Comparison of ENCODE assay signal across 1 cellular context in the genomic region with DNA sequence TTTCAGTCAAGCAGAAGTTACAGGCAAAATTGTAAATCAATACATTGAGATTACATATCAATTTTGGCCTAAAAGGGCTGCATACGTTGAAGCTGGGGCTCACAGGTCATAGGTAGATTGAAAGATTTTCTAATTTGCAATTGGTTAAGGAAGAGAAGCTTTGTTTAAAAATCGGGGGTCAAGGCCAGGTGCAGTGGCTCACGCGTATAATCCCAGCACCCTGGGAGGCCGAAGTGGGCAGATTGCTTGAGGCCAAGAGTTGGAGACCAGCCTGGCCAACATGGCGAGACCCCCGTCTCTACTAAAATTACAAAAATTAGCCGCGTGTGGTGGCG.
TF ChIP-seq lines count a peak whose summit lies in the region.

No MANE protein-coding gene starts in this region.

TF ChIP-seq in K562, 482 proteins besides CTCF, POLR2A, EP300 and RAD21 (continued from another document and continues in another):
- TF ChIP-seq, protein P1, sequence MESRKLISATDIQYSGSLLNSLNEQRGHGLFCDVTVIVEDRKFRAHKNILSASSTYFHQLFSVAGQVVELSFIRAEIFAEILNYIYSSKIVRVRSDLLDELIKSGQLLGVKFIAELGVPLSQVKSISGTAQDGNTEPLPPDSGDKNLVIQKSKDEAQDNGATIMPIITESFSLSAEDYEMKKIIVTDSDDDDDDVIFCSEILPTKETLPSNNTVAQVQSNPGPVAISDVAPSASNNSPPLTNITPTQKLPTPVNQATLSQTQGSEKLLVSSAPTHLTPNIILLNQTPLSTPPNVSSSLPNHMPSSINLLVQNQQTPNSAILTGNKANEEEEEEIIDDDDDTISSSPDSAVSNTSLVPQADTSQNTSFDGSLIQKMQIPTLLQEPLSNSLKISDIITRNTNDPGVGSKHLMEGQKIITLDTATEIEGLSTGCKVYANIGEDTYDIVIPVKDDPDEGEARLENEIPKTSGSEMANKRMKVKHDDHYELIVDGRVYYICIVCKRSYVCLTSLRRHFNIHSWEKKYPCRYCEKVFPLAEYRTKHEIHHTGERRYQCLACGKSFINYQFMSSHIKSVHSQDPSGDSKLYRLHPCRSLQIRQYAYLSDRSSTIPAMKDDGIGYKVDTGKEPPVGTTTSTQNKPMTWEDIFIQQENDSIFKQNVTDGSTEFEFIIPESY (CRISPR knock-in tag; IDR thresholded peaks at IDR 0.05), result peak; percentile 41; the same call in 1 of the 2 replicates
- TF ChIP-seq MXI1 (IDR thresholded peaks at IDR 0.05; ENCODE audit: low read depth, low read length), result no peak
- no peak for TF ChIP-seq NR4A1 (CRISPR knock-in tag; IDR thresholded peaks at IDR 0.05)
- TF ChIP-seq NR4A1 (tag; IDR thresholded peaks at IDR 0.05), result peak; percentile 89; the same call in 1 of the 2 replicates
- TF ChIP-seq ZBTB17 (CRISPR knock-in tag; IDR thresholded peaks at IDR 0.05), result no peak
- TF ChIP-seq RB1 (IDR thresholded peaks at IDR 0.05; ENCODE audit: low read depth), result no peak
- TF ChIP-seq, protein P2, sequence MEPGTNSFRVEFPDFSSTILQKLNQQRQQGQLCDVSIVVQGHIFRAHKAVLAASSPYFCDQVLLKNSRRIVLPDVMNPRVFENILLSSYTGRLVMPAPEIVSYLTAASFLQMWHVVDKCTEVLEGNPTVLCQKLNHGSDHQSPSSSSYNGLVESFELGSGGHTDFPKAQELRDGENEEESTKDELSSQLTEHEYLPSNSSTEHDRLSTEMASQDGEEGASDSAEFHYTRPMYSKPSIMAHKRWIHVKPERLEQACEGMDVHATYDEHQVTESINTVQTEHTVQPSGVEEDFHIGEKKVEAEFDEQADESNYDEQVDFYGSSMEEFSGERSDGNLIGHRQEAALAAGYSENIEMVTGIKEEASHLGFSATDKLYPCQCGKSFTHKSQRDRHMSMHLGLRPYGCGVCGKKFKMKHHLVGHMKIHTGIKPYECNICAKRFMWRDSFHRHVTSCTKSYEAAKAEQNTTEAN (CRISPR knock-in tag; IDR thresholded peaks at IDR 0.05), result no peak
- TF ChIP-seq, protein P3, sequence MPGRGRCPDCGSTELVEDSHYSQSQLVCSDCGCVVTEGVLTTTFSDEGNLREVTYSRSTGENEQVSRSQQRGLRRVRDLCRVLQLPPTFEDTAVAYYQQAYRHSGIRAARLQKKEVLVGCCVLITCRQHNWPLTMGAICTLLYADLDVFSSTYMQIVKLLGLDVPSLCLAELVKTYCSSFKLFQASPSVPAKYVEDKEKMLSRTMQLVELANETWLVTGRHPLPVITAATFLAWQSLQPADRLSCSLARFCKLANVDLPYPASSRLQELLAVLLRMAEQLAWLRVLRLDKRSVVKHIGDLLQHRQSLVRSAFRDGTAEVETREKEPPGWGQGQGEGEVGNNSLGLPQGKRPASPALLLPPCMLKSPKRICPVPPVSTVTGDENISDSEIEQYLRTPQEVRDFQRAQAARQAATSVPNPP (IDR thresholded peaks at IDR 0.05; ENCODE audit: borderline replicate concordance, insufficient read depth, insufficient read length), result no peak
- no peak for TF ChIP-seq FIP1L1 (IDR thresholded peaks at IDR 0.05; ENCODE audit: low read depth, low read length, poor library complexity, severe bottlenecking)
- no peak for TF ChIP-seq TAL1 (IDR thresholded peaks at IDR 0.05)
- TF ChIP-seq, protein P4, sequence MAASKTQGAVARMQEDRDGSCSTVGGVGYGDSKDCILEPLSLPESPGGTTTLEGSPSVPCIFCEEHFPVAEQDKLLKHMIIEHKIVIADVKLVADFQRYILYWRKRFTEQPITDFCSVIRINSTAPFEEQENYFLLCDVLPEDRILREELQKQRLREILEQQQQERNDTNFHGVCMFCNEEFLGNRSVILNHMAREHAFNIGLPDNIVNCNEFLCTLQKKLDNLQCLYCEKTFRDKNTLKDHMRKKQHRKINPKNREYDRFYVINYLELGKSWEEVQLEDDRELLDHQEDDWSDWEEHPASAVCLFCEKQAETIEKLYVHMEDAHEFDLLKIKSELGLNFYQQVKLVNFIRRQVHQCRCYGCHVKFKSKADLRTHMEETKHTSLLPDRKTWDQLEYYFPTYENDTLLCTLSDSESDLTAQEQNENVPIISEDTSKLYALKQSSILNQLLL (CRISPR knock-in tag; IDR thresholded peaks at IDR 0.05; ENCODE audit: borderline replicate concordance), result no peak
- TF ChIP-seq MTA1 (IDR thresholded peaks at IDR 0.05; ENCODE audit: borderline replicate concordance), result 0 out of 2 replicates have a peak, but pooled peaks have one; percentile 6
- no peak for TF ChIP-seq ZNF124 (CRISPR knock-in tag; IDR thresholded peaks at IDR 0.05)
- TF ChIP-seq, protein P5, sequence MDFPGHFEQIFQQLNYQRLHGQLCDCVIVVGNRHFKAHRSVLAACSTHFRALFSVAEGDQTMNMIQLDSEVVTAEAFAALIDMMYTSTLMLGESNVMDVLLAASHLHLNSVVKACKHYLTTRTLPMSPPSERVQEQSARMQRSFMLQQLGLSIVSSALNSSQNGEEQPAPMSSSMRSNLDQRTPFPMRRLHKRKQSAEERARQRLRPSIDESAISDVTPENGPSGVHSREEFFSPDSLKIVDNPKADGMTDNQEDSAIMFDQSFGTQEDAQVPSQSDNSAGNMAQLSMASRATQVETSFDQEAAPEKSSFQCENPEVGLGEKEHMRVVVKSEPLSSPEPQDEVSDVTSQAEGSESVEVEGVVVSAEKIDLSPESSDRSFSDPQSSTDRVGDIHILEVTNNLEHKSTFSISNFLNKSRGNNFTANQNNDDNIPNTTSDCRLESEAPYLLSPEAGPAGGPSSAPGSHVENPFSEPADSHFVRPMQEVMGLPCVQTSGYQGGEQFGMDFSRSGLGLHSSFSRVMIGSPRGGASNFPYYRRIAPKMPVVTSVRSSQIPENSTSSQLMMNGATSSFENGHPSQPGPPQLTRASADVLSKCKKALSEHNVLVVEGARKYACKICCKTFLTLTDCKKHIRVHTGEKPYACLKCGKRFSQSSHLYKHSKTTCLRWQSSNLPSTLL (IDR thresholded peaks at IDR 0.05), result no peak
- TF ChIP-seq, protein P6, sequence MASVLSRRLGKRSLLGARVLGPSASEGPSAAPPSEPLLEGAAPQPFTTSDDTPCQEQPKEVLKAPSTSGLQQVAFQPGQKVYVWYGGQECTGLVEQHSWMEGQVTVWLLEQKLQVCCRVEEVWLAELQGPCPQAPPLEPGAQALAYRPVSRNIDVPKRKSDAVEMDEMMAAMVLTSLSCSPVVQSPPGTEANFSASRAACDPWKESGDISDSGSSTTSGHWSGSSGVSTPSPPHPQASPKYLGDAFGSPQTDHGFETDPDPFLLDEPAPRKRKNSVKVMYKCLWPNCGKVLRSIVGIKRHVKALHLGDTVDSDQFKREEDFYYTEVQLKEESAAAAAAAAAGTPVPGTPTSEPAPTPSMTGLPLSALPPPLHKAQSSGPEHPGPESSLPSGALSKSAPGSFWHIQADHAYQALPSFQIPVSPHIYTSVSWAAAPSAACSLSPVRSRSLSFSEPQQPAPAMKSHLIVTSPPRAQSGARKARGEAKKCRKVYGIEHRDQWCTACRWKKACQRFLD (CRISPR knock-in tag; IDR thresholded peaks at IDR 0.05), result peak; percentile 19; the same call in 1 of the 2 replicates
- TF ChIP-seq PHF8 (IDR thresholded peaks at IDR 0.05; ENCODE audit: borderline replicate concordance, low read length), result no peak
- TF ChIP-seq SRSF3 (IDR thresholded peaks at IDR 0.05; ENCODE audit: insufficient read depth, low read length), result no peak
- no peak for TF ChIP-seq DDX20 (tag; IDR thresholded peaks at IDR 0.05; ENCODE audit: low read depth)
- TF ChIP-seq ZC3H8 (IDR thresholded peaks at IDR 0.05), result no peak
- TF ChIP-seq DACH1 (IDR thresholded peaks at IDR 0.05; ENCODE audit: partially characterized antibody), result no peak
- TF ChIP-seq, protein P7, sequence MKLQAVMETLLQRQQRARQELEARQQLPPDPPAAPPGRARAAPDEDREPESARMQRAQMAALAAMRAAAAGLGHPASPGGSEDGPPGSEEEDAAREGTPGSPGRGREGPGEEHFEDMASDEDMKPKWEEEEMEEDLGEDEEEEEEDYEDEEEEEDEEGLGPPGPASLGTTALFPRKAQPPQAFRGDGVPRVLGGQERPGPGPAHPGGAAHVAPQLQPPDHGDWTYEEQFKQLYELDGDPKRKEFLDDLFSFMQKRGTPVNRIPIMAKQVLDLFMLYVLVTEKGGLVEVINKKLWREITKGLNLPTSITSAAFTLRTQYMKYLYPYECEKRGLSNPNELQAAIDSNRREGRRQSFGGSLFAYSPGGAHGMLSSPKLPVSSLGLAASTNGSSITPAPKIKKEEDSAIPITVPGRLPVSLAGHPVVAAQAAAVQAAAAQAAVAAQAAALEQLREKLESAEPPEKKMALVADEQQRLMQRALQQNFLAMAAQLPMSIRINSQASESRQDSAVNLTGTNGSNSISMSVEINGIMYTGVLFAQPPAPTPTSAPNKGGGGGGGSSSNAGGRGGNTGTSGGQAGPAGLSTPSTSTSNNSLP (IDR thresholded peaks at IDR 0.05; ENCODE audit: borderline replicate concordance, low read depth, low read length), result no peak
- no peak for TF ChIP-seq SMAD3 (CRISPR knock-in tag; conservative IDR thresholded peaks at IDR 0.05)
- no peak for TF ChIP-seq NUFIP1 (IDR thresholded peaks at IDR 0.05; ENCODE audit: partially characterized antibody)
- TF ChIP-seq HEY1 (CRISPR knock-in tag; IDR thresholded peaks at IDR 0.05; ENCODE audit: borderline replicate concordance), result no peak
- TF ChIP-seq PML (IDR thresholded peaks at IDR 0.05; ENCODE audit: low read length), result no peak
- TF ChIP-seq TAF7 (tag; IDR thresholded peaks at IDR 0.05), result no peak
- no peak for TF ChIP-seq E2F3 (CRISPR knock-in tag; IDR thresholded peaks at IDR 0.05)
- no peak for TF ChIP-seq SOX6 (IDR thresholded peaks at IDR 0.05)
- no peak for TF ChIP-seq TOE1 (IDR thresholded peaks at IDR 0.05; ENCODE audit: borderline replicate concordance)
- TF ChIP-seq TOE1 (CRISPR knock-in tag; IDR thresholded peaks at IDR 0.05; ENCODE audit: borderline replicate concordance, low read depth), result no peak
- TF ChIP-seq, protein P8, sequence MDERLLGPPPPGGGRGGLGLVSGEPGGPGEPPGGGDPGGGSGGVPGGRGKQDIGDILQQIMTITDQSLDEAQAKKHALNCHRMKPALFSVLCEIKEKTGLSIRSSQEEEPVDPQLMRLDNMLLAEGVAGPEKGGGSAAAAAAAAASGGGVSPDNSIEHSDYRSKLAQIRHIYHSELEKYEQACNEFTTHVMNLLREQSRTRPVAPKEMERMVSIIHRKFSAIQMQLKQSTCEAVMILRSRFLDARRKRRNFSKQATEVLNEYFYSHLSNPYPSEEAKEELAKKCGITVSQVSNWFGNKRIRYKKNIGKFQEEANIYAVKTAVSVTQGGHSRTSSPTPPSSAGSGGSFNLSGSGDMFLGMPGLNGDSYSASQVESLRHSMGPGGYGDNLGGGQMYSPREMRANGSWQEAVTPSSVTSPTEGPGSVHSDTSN (CRISPR knock-in tag; IDR thresholded peaks at IDR 0.05; ENCODE audit: low read depth), result no peak
- TF ChIP-seq, protein P8 (tag; conservative IDR thresholded peaks at IDR 0.05; ENCODE audit: low read depth), result no peak
- TF ChIP-seq, protein P9, sequence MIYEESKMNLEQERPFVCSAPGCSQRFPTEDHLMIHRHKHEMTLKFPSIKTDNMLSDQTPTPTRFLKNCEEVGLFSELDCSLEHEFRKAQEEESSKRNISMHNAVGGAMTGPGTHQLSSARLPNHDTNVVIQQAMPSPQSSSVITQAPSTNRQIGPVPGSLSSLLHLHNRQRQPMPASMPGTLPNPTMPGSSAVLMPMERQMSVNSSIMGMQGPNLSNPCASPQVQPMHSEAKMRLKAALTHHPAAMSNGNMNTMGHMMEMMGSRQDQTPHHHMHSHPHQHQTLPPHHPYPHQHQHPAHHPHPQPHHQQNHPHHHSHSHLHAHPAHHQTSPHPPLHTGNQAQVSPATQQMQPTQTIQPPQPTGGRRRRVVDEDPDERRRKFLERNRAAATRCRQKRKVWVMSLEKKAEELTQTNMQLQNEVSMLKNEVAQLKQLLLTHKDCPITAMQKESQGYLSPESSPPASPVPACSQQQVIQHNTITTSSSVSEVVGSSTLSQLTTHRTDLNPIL (CRISPR knock-in tag; IDR thresholded peaks at IDR 0.05), result no peak
- TF ChIP-seq TEAD2 (tag; IDR thresholded peaks at IDR 0.05), result no peak
- no peak for TF ChIP-seq XRCC3 (IDR thresholded peaks at IDR 0.05)
- no peak for TF ChIP-seq HDAC3 (IDR thresholded peaks at IDR 0.05; ENCODE audit: borderline replicate concordance, partially characterized antibody)
- no peak for TF ChIP-seq CBX5 (IDR thresholded peaks at IDR 0.05; ENCODE audit: borderline replicate concordance, low read depth)
- TF ChIP-seq ESRRB (CRISPR knock-in tag; IDR thresholded peaks at IDR 0.05; ENCODE audit: borderline replicate concordance), result no peak
- TF ChIP-seq, protein P10, sequence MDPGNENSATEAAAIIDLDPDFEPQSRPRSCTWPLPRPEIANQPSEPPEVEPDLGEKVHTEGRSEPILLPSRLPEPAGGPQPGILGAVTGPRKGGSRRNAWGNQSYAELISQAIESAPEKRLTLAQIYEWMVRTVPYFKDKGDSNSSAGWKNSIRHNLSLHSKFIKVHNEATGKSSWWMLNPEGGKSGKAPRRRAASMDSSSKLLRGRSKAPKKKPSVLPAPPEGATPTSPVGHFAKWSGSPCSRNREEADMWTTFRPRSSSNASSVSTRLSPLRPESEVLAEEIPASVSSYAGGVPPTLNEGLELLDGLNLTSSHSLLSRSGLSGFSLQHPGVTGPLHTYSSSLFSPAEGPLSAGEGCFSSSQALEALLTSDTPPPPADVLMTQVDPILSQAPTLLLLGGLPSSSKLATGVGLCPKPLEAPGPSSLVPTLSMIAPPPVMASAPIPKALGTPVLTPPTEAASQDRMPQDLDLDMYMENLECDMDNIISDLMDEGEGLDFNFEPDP (CRISPR knock-in tag; IDR thresholded peaks at IDR 0.05), result no peak
- TF ChIP-seq CEBPB (tag; IDR thresholded peaks at IDR 0.05), result no peak
- TF ChIP-seq, protein P11, sequence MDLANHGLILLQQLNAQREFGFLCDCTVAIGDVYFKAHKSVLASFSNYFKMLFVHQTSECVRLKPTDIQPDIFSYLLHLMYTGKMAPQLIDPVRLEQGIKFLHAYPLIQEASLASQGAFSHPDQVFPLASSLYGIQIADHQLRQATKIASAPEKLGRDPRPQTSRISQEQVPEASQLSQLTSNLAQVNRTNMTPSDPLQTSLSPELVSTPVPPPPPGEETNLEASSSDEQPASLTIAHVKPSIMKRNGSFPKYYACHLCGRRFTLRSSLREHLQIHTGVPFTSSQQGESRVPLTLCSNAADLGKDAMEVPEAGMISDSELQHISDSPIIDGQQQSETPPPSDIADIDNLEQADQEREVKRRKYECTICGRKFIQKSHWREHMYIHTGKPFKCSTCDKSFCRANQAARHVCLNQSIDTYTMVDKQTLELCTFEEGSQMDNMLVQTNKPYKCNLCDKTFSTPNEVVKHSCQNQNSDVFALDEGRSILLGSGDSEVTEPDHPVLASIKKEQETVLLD (IDR thresholded peaks at IDR 0.05), result no peak
- TF ChIP-seq RBBP5 (IDR thresholded peaks at IDR 0.05; ENCODE audit: borderline replicate concordance, insufficient read depth, low read length, poor library complexity, severe bottlenecking), result no peak
- TF ChIP-seq CHCHD3 (CRISPR knock-in tag; IDR thresholded peaks at IDR 0.05), result no peak
- no peak for TF ChIP-seq GABPB1 (CRISPR knock-in tag; IDR thresholded peaks at IDR 0.05)
- no peak for TF ChIP-seq ZKSCAN3 (CRISPR knock-in tag; IDR thresholded peaks at IDR 0.05)
- 0 out of 2 replicates have a peak, but pooled peaks have one; percentile 17 for TF ChIP-seq ZNF589 (CRISPR knock-in tag; IDR thresholded peaks at IDR 0.05; ENCODE audit: low read depth)
